In the genomic region with DNA sequence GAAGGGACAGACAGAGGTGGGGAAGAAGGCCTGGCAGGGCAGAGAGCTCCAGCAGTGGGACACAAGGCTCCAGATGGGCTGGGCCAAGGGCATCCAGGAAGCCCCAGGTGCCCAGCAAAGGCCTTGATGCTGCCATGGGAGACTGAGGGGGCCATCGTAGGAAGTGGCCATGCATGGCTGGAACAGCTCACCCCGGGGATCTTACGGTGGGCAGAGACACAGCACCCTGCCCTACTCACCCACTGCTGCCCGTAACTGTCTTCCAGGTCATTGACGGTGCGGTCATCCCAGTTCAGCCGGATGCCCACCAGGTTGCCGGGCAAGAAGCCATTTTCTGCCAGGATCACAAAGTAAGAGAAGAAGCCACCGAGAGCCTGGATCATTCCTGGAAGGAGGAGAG, we compare ENCODE assay signal across 8 cellular contexts. TPM values are rescaled to one million over a fixed set of nuclear protein-coding genes. Genes with fewer than 3 reads are reported as not detected.
"Had no signal": no experiment of that assay in that cellular context is flagged by ENCODE, and none has a peak within 500 bp of the region (broad histone marks: within the 10 kb centered on the region; RNA-seq: fewer than 3 reads in every experiment).

No MANE protein-coding gene starts in this region.

- H3K27ac ChIP-seq: GM23248 had no signal

- H3K9ac ChIP-seq: GM23248 had no signal

- H3K9me3 ChIP-seq: HAP-1 had no signal

- DNase-seq: GM23248, GOT3, HFFc6, IMR-90, KG1 had no signal

- ATAC-seq: HCT116, K562 had no signal

- H2AFZ ChIP-seq: GM23248 had no signal

- H3K9me3 Mint-ChIP-seq: HFFc6 had no signal

- H3K27ac Mint-ChIP-seq: HFFc6 had no signal

- H3K4me3 Mint-ChIP-seq: HFFc6 had no signal

- H3K4me1 ChIP-seq: HAP-1 had no signal

- H3K4me3 ChIP-seq: GM23248, HAP-1, K562 had no signal

RNA-seq across cellular contexts. Expression of a gene that starts 40.9 kb away (rescaled TPM):
- total RNA-seq: GM23248, IMR-90 had no signal
